Comparison of ENCODE assay signal across 9 cellular contexts in genomic region chr15:45795487-45796069, GRCh38.
DNase-seq lines count a peak whose midpoint lies in the region; ATAC-seq and TF ChIP-seq lines count a peak whose summit lies in the region.
"Had no signal": no experiment of that assay in that cellular context is flagged by ENCODE, and none has a peak within 500 bp of the region (broad histone marks: within the 10 kb centered on the region; RNA-seq: fewer than 3 reads in every experiment).

No MANE protein-coding gene starts in this region.

- no peaks in the 10 kb centered on the region for H3K9me3 ChIP-seq in SK-N-SH
- H3K9me3 ChIP-seq in OCI-LY7 (ENCODE audit: low read length) = no peaks in the 10 kb centered on the region
- no peaks in the 10 kb centered on the region for H3K9me3 ChIP-seq in neural progenitor cell (ENCODE audit: low read depth)

- H3K4me1 ChIP-seq in SK-N-SH (ENCODE audit: control insufficient read depth in 1 of 2, insufficient read depth in 2 of 2, low read depth in 1 of 2, low read length in 1 of 2) (no peaks in the 10 kb centered on the region), OCI-LY7 (ENCODE audit: insufficient read depth, low read length, poor library complexity, severe bottlenecking) (peaks cover 19% of the 10 kb centered on the region), neural progenitor cell (no peaks in the 10 kb centered on the region)

- H4K20me1 ChIP-seq in SK-N-SH (ENCODE audit: insufficient read depth) = no peaks in the 10 kb centered on the region
- no peaks in the 10 kb centered on the region for H4K20me1 ChIP-seq in OCI-LY7 (ENCODE audit: insufficient read depth, low read length)
- no peaks in the 10 kb centered on the region for H4K20me1 ChIP-seq in neural progenitor cell (ENCODE audit: low read depth)

- no peaks in the 10 kb centered on the region for H3K36me3 ChIP-seq in SK-N-SH (replicated peaks in 1 of 2; ENCODE audit: control insufficient read depth in 1 of 2, insufficient read depth in 2 of 2, low read length in 1 of 2)
- H3K36me3 ChIP-seq in OCI-LY7 (ENCODE audit: insufficient read depth, low read length) = no peaks in the 10 kb centered on the region
- H3K36me3 ChIP-seq in neural progenitor cell = no peaks in the 10 kb centered on the region

- no peak for TF ChIP-seq EP300 in SK-N-SH (IDR thresholded peaks at IDR 0.05; ENCODE audit: borderline replicate concordance in 1 of 2, low read depth in 1 of 2, low read length in 1 of 2)

- intact Hi-C loops in OCI-LY7 (cut with micrococcal nuclease; ENCODE audit: unreplicated experiment) = loop anchor here (5.0 to 10.0 kb wide), 2 partner anchors 297 to 509 kb away; no protein-coding TSS in a partner anchor

- BruUV-seq in OCI-LY7 (replicated peaks; lab: Mats Ljungman, UMichigan) = no TSS peak

- peaks cover 2% of the 10 kb centered on the region for H3K4me1 Mint-ChIP-seq in neural progenitor cell
- no peaks in the 10 kb centered on the region for H3K4me1 Mint-ChIP-seq in activated T-helper 17 cell treated with anti-CD3 and anti-CD28 coated beads, Interleukin-2, amount 50 U/mL, for 72 hours
- H3K4me1 Mint-ChIP-seq: CD4-positive, CD25-positive, alpha-beta regulatory T cell had no signal

- H3K79me2 ChIP-seq in SK-N-SH (ENCODE audit: insufficient read depth) = no peaks in the 10 kb centered on the region
- H3K79me2 ChIP-seq in OCI-LY7 (ENCODE audit: insufficient read depth, low read depth, low read length) = no peaks in the 10 kb centered on the region
- no peaks in the 10 kb centered on the region for H3K79me2 ChIP-seq in neural progenitor cell (ENCODE audit: low read depth)

- 7% methylated on average over 3 of the region's 3 CpGs for WGBS in SK-N-SH (ENCODE audit: low lambda C conversion rate)

- H3K27ac ChIP-seq in SK-N-SH (ENCODE audit: low read depth in 2 of 2, low read length in 1 of 2) (no peak overlapping the region), OCI-LY7 (ENCODE audit: low read depth, low read length, poor library complexity, severe bottlenecking) (no peak overlapping the region), neural progenitor cell (no peak overlapping the region)

- H2AFZ ChIP-seq in SK-N-SH (ENCODE audit: low read depth) (no peak overlapping the region), OCI-LY7 (ENCODE audit: low read length) (0 out of 2 replicates have a peak overlapping the region, but pooled peaks have one; percentile 6), neural progenitor cell (replicated peaks) (no peak overlapping the region)

- peaks cover 7% of the 10 kb centered on the region for H3K27me3 Mint-ChIP-seq in neural progenitor cell (ENCODE audit: insufficient read depth, low read depth)
- peaks cover 38% of the 10 kb centered on the region for H3K27me3 Mint-ChIP-seq in activated T-helper 17 cell treated with anti-CD3 and anti-CD28 coated beads, Interleukin-2, amount 50 U/mL, for 72 hours
- H3K27me3 Mint-ChIP-seq: CD4-positive, CD25-positive, alpha-beta regulatory T cell had no signal

- H3K4me2 ChIP-seq in SK-N-SH (no peak overlapping the region), OCI-LY7 (ENCODE audit: low read length) (no peak overlapping the region), neural progenitor cell (no peak overlapping the region)

- peak; percentile 45 for TF ChIP-seq CTCF in SK-N-SH (IDR thresholded peaks at IDR 0.05)
- peak; percentile 90 for TF ChIP-seq CTCF in OCI-LY7 (conservative IDR thresholded peaks at IDR 0.05; ENCODE audit: low read length)
- TF ChIP-seq CTCF in epithelial cell of esophagus (IDR thresholded peaks at IDR 0.05; ENCODE audit: insufficient read depth, low read depth, low read length, missing control alignments) = peak; percentile 82
- TF ChIP-seq CTCF in neural progenitor cell (IDR thresholded peaks at IDR 0.05) = peak; percentile 87

- POLR2A ChIA-PET in SK-N-SH (lab: Yijun Ruan, JAX) = no interaction called here
- POLR2A ChIA-PET in OCI-LY7 (lab: Charles Lee) = interaction anchor here (0.8 to 2.1 kb wide), 6 partner anchors 12 to 92 kb away, joined by 3 to 6 read pairs (median 3); no protein-coding TSS in a partner anchor

- H3K4me3 ChIP-seq in SK-N-SH (ENCODE audit: low read depth in 2 of 2, low read length in 1 of 2) (no peak overlapping the region; a peak in 1 of 4 replicates), OCI-LY7 (ENCODE audit: low read depth, low read length, poor library complexity, severe bottlenecking) (no peak overlapping the region), epithelial cell of esophagus (ENCODE audit: low read length) (no peak overlapping the region), neural progenitor cell (no peak overlapping the region)

- H3K27me3 ChIP-seq in SK-N-SH (ENCODE audit: insufficient read depth) = no peaks in the 10 kb centered on the region
- H3K27me3 ChIP-seq in neural progenitor cell = peaks cover 5% of the 10 kb centered on the region

- peak; percentile 35 for DNase-seq in SK-N-SH
- peak; percentile 1 to 41 for DNase-seq in Kasumi-1 (lab: John Stamatoyannopoulos, UW)
- DNase-seq in OCI-LY7 (ENCODE audit: low spot score) = peak; percentile 65
- peak; percentile 86 for DNase-seq in epithelial cell of esophagus (ENCODE audit: low read depth)
- DNase-seq in neural progenitor cell (ENCODE audit: low spot score) = peak; percentile 88
- no peak for DNase-seq in stimulated activated CD4-positive, alpha-beta T cell treated with anti-CD3 and anti-CD28 coated beads, Interleukin-4, amount 100 ng/mL, for 24 hours

- no peak overlapping the region for H3K4me3 Mint-ChIP-seq in neural progenitor cell
- no peak overlapping the region for H3K4me3 Mint-ChIP-seq in activated T-helper 17 cell treated with anti-CD3 and anti-CD28 coated beads, Interleukin-2, amount 50 U/mL, for 72 hours
- H3K4me3 Mint-ChIP-seq: CD4-positive, CD25-positive, alpha-beta regulatory T cell had no signal

- CTCF ChIA-PET in SK-N-SH (lab: Yijun Ruan, JAX) = interaction anchor here (0.6 to 14.9 kb wide), 69 partner anchors 9 to 1267 kb away, joined by 3 to 153 read pairs (median 4); no protein-coding TSS in a partner anchor
- CTCF ChIA-PET in OCI-LY7 (lab: Charles Lee; ENCODE audit: unreplicated experiment) = interaction anchor here (0.9 to 1.4 kb wide), 6 partner anchors 14 to 502 kb away, joined by 3 to 9 read pairs (median 3); no protein-coding TSS in a partner anchor

- H3K9me3 Mint-ChIP-seq in neural progenitor cell = peaks cover 2% of the 10 kb centered on the region
- no peaks in the 10 kb centered on the region for H3K9me3 Mint-ChIP-seq in activated T-helper 17 cell treated with anti-CD3 and anti-CD28 coated beads, Interleukin-2, amount 50 U/mL, for 72 hours

- H3K9ac ChIP-seq in SK-N-SH = no peak overlapping the region
- H3K9ac ChIP-seq in neural progenitor cell = no peak overlapping the region

- H3F3A ChIP-seq in SK-N-SH (replicated peaks; ENCODE audit: insufficient read depth) (no peaks in the 10 kb centered on the region), neural progenitor cell (ENCODE audit: low read depth) (no peaks in the 10 kb centered on the region)

- no peaks in the 10 kb centered on the region for H3K9me2 ChIP-seq in SK-N-SH
- H3K9me2 ChIP-seq in OCI-LY7 (ENCODE audit: insufficient read depth, low read length) = no peaks in the 10 kb centered on the region

- H3K36me3 Mint-ChIP-seq in neural progenitor cell = no peaks in the 10 kb centered on the region
- H3K36me3 Mint-ChIP-seq in activated T-helper 17 cell treated with anti-CD3 and anti-CD28 coated beads, Interleukin-2, amount 50 U/mL, for 72 hours (ENCODE audit: low read depth) = no peaks in the 10 kb centered on the region
- H3K36me3 Mint-ChIP-seq: CD4-positive, CD25-positive, alpha-beta regulatory T cell had no signal

- no peak for ATAC-seq in SK-N-SH treated with all-trans-retinoic acid at 6 μM for 48 hours
- ATAC-seq in activated T-helper 17 cell treated with anti-CD3 and anti-CD28 coated beads, Interleukin-2, amount 50 U/mL, for 72 hours (replicated peaks) = no peak

- no peak overlapping the region for H3K27ac Mint-ChIP-seq in neural progenitor cell
- no peak overlapping the region for H3K27ac Mint-ChIP-seq in activated T-helper 17 cell treated with anti-CD3 and anti-CD28 coated beads, Interleukin-2, amount 50 U/mL, for 72 hours
- H3K27ac Mint-ChIP-seq: CD4-positive, CD25-positive, alpha-beta regulatory T cell had no signal

- TF ChIP-seq RAD21 in SK-N-SH (IDR thresholded peaks at IDR 0.05; ENCODE audit: low read length) = peak; percentile 85

TF ChIP-seq in SK-N-SH, 30 proteins besides CTCF, POLR2A, EP300 and RAD21:
- TF ChIP-seq CHD2 (IDR thresholded peaks at IDR 0.05; ENCODE audit: low read length, partially characterized antibody) = no peak
- peak; percentile 52; the same call in 1 of the 2 replicates for TF ChIP-seq SMC3 (IDR thresholded peaks at IDR 0.05; ENCODE audit: low read depth, low read length)

TF ChIP-seq in SK-N-SH treated with all-trans-retinoic acid at 6 μM for 48 hours, 23 proteins besides CTCF, POLR2A, EP300 and RAD21:
- TF ChIP-seq GLIS3 (CRISPR knock-in tag; IDR thresholded peaks at IDR 0.05) = no peak
